ENCODE assay signal across 19 cellular contexts in genomic region chr3:58539636-58540035, GRCh38. TPM values are rescaled to one million over a fixed set of nuclear protein-coding genes. Genes with fewer than 3 reads are reported as not detected.
DNase-seq lines count a peak whose midpoint lies in the region; ATAC-seq and FAIRE-seq lines count a peak whose summit lies in the region.
"Had no signal": no experiment of that assay in that cellular context is flagged by ENCODE, and none has a peak within 500 bp of the region (broad histone marks: within the 10 kb centered on the region; RNA-seq: fewer than 3 reads in every experiment).

No MANE protein-coding gene starts in this region.

- CTCF ChIA-PET in activated CD4-positive, alpha-beta memory T cell treated with anti-CD3 and anti-CD28 coated beads, Interleukin-2, amount 10 ng/mL, durations not matched to agents 7 days and 5 days (lab: Charles Lee) = interaction anchor here (2.4 kb wide), 1 partner anchor 233 kb away, joined by 8 read pairs; the partner anchor contains the start of genes HTD2 and RPP14
- CTCF ChIA-PET in activated CD4-positive, alpha-beta memory T cell treated with anti-CD3 and anti-CD28 coated beads for 36 hours (lab: Charles Lee) = interaction anchor here (0.6 to 2.2 kb wide), 3 partner anchors 45 to 233 kb away, joined by 3 to 7 read pairs (median 6); partner anchors contain the start of genes HTD2 and RPP14
- CTCF ChIA-PET in T-cell (lab: Charles Lee) = interaction anchor here in 1 of 2 donors (0.7 kb wide), 1 partner anchor 231 kb away, joined by 3 read pairs; no protein-coding TSS in a partner anchor

- ATAC-seq in stimulated activated effector memory CD8-positive, alpha-beta T cell treated with anti-CD3 and anti-CD28 coated beads, Interleukin-12 subunit alpha, Interleukin-12 subunit beta, amount 100 ng/mL, for 72 hours = no peak
- ATAC-seq in GM18909 (IDR thresholded peaks at IDR 0.05; ENCODE audit: poor library complexity, unreplicated experiment) (no peak), T-cell (replicated peaks in 1 of 4) (no peak), Right ventricle myocardium superior (ENCODE audit: poor library complexity) (no peak)
- ATAC-seq: SK-N-SH treated with all-trans-retinoic acid at 6 μM for 48 hours had no signal

- no peak overlapping the region for H3K27ac Mint-ChIP-seq in activated CD4-positive, alpha-beta memory T cell treated with anti-CD3 and anti-CD28 coated beads, Interleukin-2, amount 10 ng/mL, durations not matched to agents 7 days and 5 days
- no peak overlapping the region for H3K27ac Mint-ChIP-seq in activated CD4-positive, alpha-beta memory T cell treated with anti-CD3 and anti-CD28 coated beads for 36 hours
- H3K27ac Mint-ChIP-seq in stimulated activated effector memory CD8-positive, alpha-beta T cell treated with anti-CD3 and anti-CD28 coated beads, Interleukin-12 subunit alpha, Interleukin-12 subunit beta, amount 100 ng/mL, for 72 hours = peak overlapping the region; percentile 3
- H3K27ac Mint-ChIP-seq in T-cell = no peak overlapping the region
- H3K27ac Mint-ChIP-seq: CD14-positive monocyte had no signal

- H3K4me3 Mint-ChIP-seq in activated CD4-positive, alpha-beta memory T cell treated with anti-CD3 and anti-CD28 coated beads, Interleukin-2, amount 10 ng/mL, durations not matched to agents 7 days and 5 days = no peak overlapping the region
- no peak overlapping the region for H3K4me3 Mint-ChIP-seq in activated CD4-positive, alpha-beta memory T cell treated with anti-CD3 and anti-CD28 coated beads for 36 hours
- H3K4me3 Mint-ChIP-seq in stimulated activated effector memory CD8-positive, alpha-beta T cell treated with anti-CD3 and anti-CD28 coated beads, Interleukin-12 subunit alpha, Interleukin-12 subunit beta, amount 100 ng/mL, for 72 hours = no peak overlapping the region
- no peak overlapping the region for H3K4me3 Mint-ChIP-seq in T-cell
- H3K4me3 Mint-ChIP-seq: CD14-positive monocyte had no signal

- peaks cover 6% of the 10 kb centered on the region for H3K4me1 Mint-ChIP-seq in activated CD4-positive, alpha-beta memory T cell treated with anti-CD3 and anti-CD28 coated beads, Interleukin-2, amount 10 ng/mL, durations not matched to agents 7 days and 5 days
- H3K4me1 Mint-ChIP-seq in activated CD4-positive, alpha-beta memory T cell treated with anti-CD3 and anti-CD28 coated beads for 36 hours (ENCODE audit: low read depth) = no peaks in the 10 kb centered on the region
- H3K4me1 Mint-ChIP-seq in stimulated activated effector memory CD8-positive, alpha-beta T cell treated with anti-CD3 and anti-CD28 coated beads, Interleukin-12 subunit alpha, Interleukin-12 subunit beta, amount 100 ng/mL, for 72 hours = peaks cover 10% of the 10 kb centered on the region
- no peaks in the 10 kb centered on the region for H3K4me1 Mint-ChIP-seq in T-cell

- H3K36me3 Mint-ChIP-seq in activated CD4-positive, alpha-beta memory T cell treated with anti-CD3 and anti-CD28 coated beads, Interleukin-2, amount 10 ng/mL, durations not matched to agents 7 days and 5 days (ENCODE audit: low read depth) = no peaks in the 10 kb centered on the region
- no peaks in the 10 kb centered on the region for H3K36me3 Mint-ChIP-seq in activated CD4-positive, alpha-beta memory T cell treated with anti-CD3 and anti-CD28 coated beads for 36 hours
- H3K36me3 Mint-ChIP-seq in stimulated activated effector memory CD8-positive, alpha-beta T cell treated with anti-CD3 and anti-CD28 coated beads, Interleukin-12 subunit alpha, Interleukin-12 subunit beta, amount 100 ng/mL, for 72 hours = no peaks in the 10 kb centered on the region
- H3K36me3 Mint-ChIP-seq in T-cell = no peaks in the 10 kb centered on the region
- H3K36me3 Mint-ChIP-seq: CD14-positive monocyte had no signal

- peaks cover 11% of the 10 kb centered on the region for H3K27me3 Mint-ChIP-seq in activated CD4-positive, alpha-beta memory T cell treated with anti-CD3 and anti-CD28 coated beads, Interleukin-2, amount 10 ng/mL, durations not matched to agents 7 days and 5 days
- no peaks in the 10 kb centered on the region for H3K27me3 Mint-ChIP-seq in activated CD4-positive, alpha-beta memory T cell treated with anti-CD3 and anti-CD28 coated beads for 36 hours
- H3K27me3 Mint-ChIP-seq in T-cell = no peaks in the 10 kb centered on the region

- no peaks in the 10 kb centered on the region for H3K9me3 Mint-ChIP-seq in activated CD4-positive, alpha-beta memory T cell treated with anti-CD3 and anti-CD28 coated beads, Interleukin-2, amount 10 ng/mL, durations not matched to agents 7 days and 5 days
- H3K9me3 Mint-ChIP-seq in activated CD4-positive, alpha-beta memory T cell treated with anti-CD3 and anti-CD28 coated beads for 36 hours = no peaks in the 10 kb centered on the region
- H3K9me3 Mint-ChIP-seq in stimulated activated effector memory CD8-positive, alpha-beta T cell treated with anti-CD3 and anti-CD28 coated beads, Interleukin-12 subunit alpha, Interleukin-12 subunit beta, amount 100 ng/mL, for 72 hours = no peaks in the 10 kb centered on the region
- no peaks in the 10 kb centered on the region for H3K9me3 Mint-ChIP-seq in T-cell

- POLR2A ChIA-PET in activated CD4-positive, alpha-beta memory T cell treated with anti-CD3 and anti-CD28 coated beads, Interleukin-2, amount 10 ng/mL, durations not matched to agents 7 days and 5 days (lab: Charles Lee) = no interaction called here
- POLR2A ChIA-PET in activated CD4-positive, alpha-beta memory T cell treated with anti-CD3 and anti-CD28 coated beads for 36 hours (lab: Charles Lee) = no interaction called here
- POLR2A ChIA-PET in T-cell (lab: Charles Lee) = no interaction called here

- intact Hi-C loops in activated CD4-positive, alpha-beta memory T cell treated with anti-CD3 and anti-CD28 coated beads for 36 hours (cut with micrococcal nuclease) = no loop called here
- intact Hi-C loops in Right ventricle myocardium superior (cut with DNase I) = no loop called here

- peak; percentile 74 for FAIRE-seq in HTR-8/SVneo (lab: Jason Lieb, UNC)
- FAIRE-seq: H54 had no signal

- DNase-seq in activated CD4-positive, alpha-beta memory T cell treated with anti-CD3 and anti-CD28 coated beads, Interleukin-2, amount 10 ng/mL, durations not matched to agents 7 days and 5 days = peak; percentile 5
- DNase-seq in activated CD4-positive, alpha-beta memory T cell treated with anti-CD3 and anti-CD28 coated beads for 36 hours = no peak
- no peak for DNase-seq in HTR-8/SVneo (ENCODE audit: insufficient read length, low spot score)
- peak; percentile 64 for DNase-seq in left kidney (ENCODE audit: low read depth, low spot score)
- DNase-seq in stimulated activated effector memory CD8-positive, alpha-beta T cell treated with anti-CD3 and anti-CD28 coated beads, Interleukin-12 subunit alpha, Interleukin-12 subunit beta, amount 100 ng/mL, for 72 hours (ENCODE audit: low spot score in 2 of 2) = peak in 1 of 2 donors; percentile 33
- DNase-seq in T-cell = no peak
- DNase-seq in Right ventricle myocardium superior = no peak
- DNase-seq: DMS79 treated with DMSO at 0.1 percent for 48 hours, NCI-H1417 treated with DMSO at 0.1 percent for 48 hours, NCI-H187 treated with DMSO at 0.1 percent for 48 hours, NCI-H345, NCI-H524 treated with DMSO at 0.1 percent for 48 hours, SHP77 treated with DMSO at 0.1 percent for 48 hours had no signal

RNA-seq across cellular contexts. Expression of gene ACOX2, which starts 2.6 kb away (rescaled TPM):
- not detected for total RNA-seq in activated CD4-positive, alpha-beta memory T cell treated with anti-CD3 and anti-CD28 coated beads, Interleukin-2, amount 10 ng/mL, durations not matched to agents 7 days and 5 days
- total RNA-seq in activated CD4-positive, alpha-beta memory T cell treated with anti-CD3 and anti-CD28 coated beads for 36 hours = not detected
- total RNA-seq in T-cell (under 1 TPM in 1 of 5 donors, not detected in 4; 0.23 TPM), Right ventricle myocardium superior (33.3 TPM)

RNA-seq across cellular contexts. Expression of gene FAM107A, which starts 37.6 kb away (rescaled TPM):
- not detected for total RNA-seq in activated CD4-positive, alpha-beta memory T cell treated with anti-CD3 and anti-CD28 coated beads, Interleukin-2, amount 10 ng/mL, durations not matched to agents 7 days and 5 days
- total RNA-seq in activated CD4-positive, alpha-beta memory T cell treated with anti-CD3 and anti-CD28 coated beads for 36 hours = not detected
- total RNA-seq in T-cell (under 1 TPM in 1 of 5 donors, not detected in 4; 0.09 TPM), Right ventricle myocardium superior (95.2 TPM)
- total RNA-seq: G401, RPMI7951 had no signal

RNA-seq across cellular contexts. Expression of gene KCTD6, which starts 47.7 kb away (rescaled TPM):
- total RNA-seq in activated CD4-positive, alpha-beta memory T cell treated with anti-CD3 and anti-CD28 coated beads, Interleukin-2, amount 10 ng/mL, durations not matched to agents 7 days and 5 days = 10 to 100 TPM in 1 of 2 experiments, 1 to 10 TPM in 1; 9.4 to 12.4 TPM
- total RNA-seq in activated CD4-positive, alpha-beta memory T cell treated with anti-CD3 and anti-CD28 coated beads for 36 hours = 1 to 10 TPM; 8.0 to 8.6 TPM
- total RNA-seq in T-cell (1 to 10 TPM; 6.6 to 9.4 (median 7.8) TPM), Right ventricle myocardium superior (6.9 TPM)

Comparison
In these comparisons a context has a peak if more than half of its experiments do, and no peak if none do; other contexts are left out.
1. DNase-seq: peak in activated CD4-positive, alpha-beta memory T cell treated with anti-CD3 and anti-CD28 coated beads, Interleukin-2, amount 10 ng/mL, durations not matched to agents 7 days and 5 days (single experiment) and left kidney (single experiment); none in activated CD4-positive, alpha-beta memory T cell treated with anti-CD3 and anti-CD28 coated beads for 36 hours (single experiment), HTR-8/SVneo (single experiment), T-cell (0 of 34) and Right ventricle myocardium superior (single experiment).
2. RNA of gene ACOX2, which starts 2.6 kb away (total RNA-seq): 33.3 TPM in Right ventricle myocardium superior (single experiment); 0.23 TPM in T-cell, not detected in activated CD4-positive, alpha-beta memory T cell treated with anti-CD3 and anti-CD28 coated beads, Interleukin-2, amount 10 ng/mL, durations not matched to agents 7 days and 5 days and not detected in activated CD4-positive, alpha-beta memory T cell treated with anti-CD3 and anti-CD28 coated beads for 36 hours; every median in the first group is over 10 times any median in the second.
3. RNA of gene FAM107A, which starts 37.6 kb away (total RNA-seq): 95.2 TPM in Right ventricle myocardium superior (single experiment); 0.09 TPM in T-cell, not detected in activated CD4-positive, alpha-beta memory T cell treated with anti-CD3 and anti-CD28 coated beads, Interleukin-2, amount 10 ng/mL, durations not matched to agents 7 days and 5 days and not detected in activated CD4-positive, alpha-beta memory T cell treated with anti-CD3 and anti-CD28 coated beads for 36 hours; every median in the first group is over 10 times any median in the second.